19 cellular contexts compared by ENCODE assay signal in the genomic region with DNA sequence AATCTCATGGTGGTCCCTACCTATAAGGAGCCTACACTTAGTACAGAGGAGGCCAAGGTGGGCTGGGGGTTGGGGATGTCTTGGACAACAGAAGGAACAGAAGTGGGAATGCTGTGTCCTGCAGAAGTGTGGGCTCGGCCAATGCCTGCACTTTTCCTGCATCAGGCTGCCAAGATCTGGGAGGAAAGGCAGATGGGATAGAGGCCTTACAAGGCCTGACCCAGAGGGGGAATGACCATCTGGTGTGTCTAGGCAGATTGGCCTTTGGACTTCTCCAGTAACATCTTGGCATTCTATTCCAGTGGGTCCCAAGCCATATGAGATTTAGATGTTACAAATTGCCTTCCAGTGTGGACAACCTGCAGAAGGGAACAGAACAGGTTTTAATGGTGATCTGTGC.
A peak's percentile ranks its signal among the peaks of the same experiment; 100 is the strongest.
DNase-seq lines count a peak whose midpoint lies in the region; FAIRE-seq and TF ChIP-seq lines count a peak whose summit lies in the region.
"Had no signal": no experiment of that assay in that cellular context is flagged by ENCODE, and none has a peak within 500 bp of the region (broad histone marks: within the 10 kb centered on the region; RNA-seq: fewer than 3 reads in every experiment).

No MANE protein-coding gene starts in this region.

- TF ChIP-seq POLR2A in H1 (IDR thresholded peaks at IDR 0.05; ENCODE audit: control extremely low read depth in 1 of 2, low read depth in 2 of 2, low read length in 2 of 2) (no peak), adrenal gland (IDR thresholded peaks at IDR 0.05) (no peak)

- H3K9me3 Mint-ChIP-seq in type B pancreatic cell: peaks cover 5% of the 10 kb centered on the region
- H3K9me3 Mint-ChIP-seq: HFFc6 had no signal

- H2BK120ac ChIP-seq in H1 (replicated peaks; ENCODE audit: low read depth, low read length): peak overlapping the region; percentile 95

- H3K14ac ChIP-seq in H1 (ENCODE audit: insufficient read length): no peak overlapping the region

- H4K5ac ChIP-seq in H1 (ENCODE audit: insufficient read length, low read depth, low read length): no peak overlapping the region

- H3K4ac ChIP-seq in H1 (replicated peaks; ENCODE audit: insufficient read length, low read depth, low read length): peak overlapping the region; percentile 86

- DNase-seq in NCI-H82 (lab: John Stamatoyannopoulos, UW) (peak; percentile 71), NCI-H82 treated with DMSO at 0.1 percent for 48 hours (lab: John Stamatoyannopoulos, UW; ENCODE audit: unreplicated experiment) (no peak), WERI-Rb-1 (peak; percentile 51), H1 (ENCODE audit: low read depth in 1 of 2, low spot score in 2 of 2) (no peak), type B pancreatic cell (ENCODE audit: extremely low spot score, unreplicated experiment) (no peak), NCI-H187 treated with DMSO at 0.1 percent for 48 hours (lab: John Stamatoyannopoulos, UW) (no peak), adrenal gland (no peak), NCI-H1048 (lab: John Stamatoyannopoulos, UW) (no peak)
- DNase-seq: 8988T; CD4-positive, alpha-beta memory T cell; DMS79; GF-D8; GM23248; HFFc6 had no signal

- H3K9me3 ChIP-seq in WERI-Rb-1 (ENCODE audit: severe bottlenecking) (no peaks in the 10 kb centered on the region), H1 (ENCODE audit: insufficient read depth in 2 of 2, low read depth in 1 of 2, low read length in 1 of 2) (peaks cover 0 to 3% of the 10 kb centered on the region in 2 experiments; a peak in 1 of 4 replicates), adrenal gland (replicated peaks in 1 of 3) (no peaks in the 10 kb centered on the region)
- H3K9me3 ChIP-seq: BLaER1 had no signal

- CTCF ChIA-PET in H1 (lab: Charles Lee; ENCODE audit: partially characterized antibody): interaction anchor here (1.5 kb wide), 1 partner anchor 12 kb away, joined by 3 read pairs; no protein-coding TSS in a partner anchor

- H3K4me3 Mint-ChIP-seq in type B pancreatic cell: no peak overlapping the region
- H3K4me3 Mint-ChIP-seq: CD14-positive monocyte; CD4-positive, alpha-beta memory T cell; HFFc6 had no signal

- peak overlapping the region; percentile 98 for H2BK20ac ChIP-seq in H1 (ENCODE audit: low read length)

- no peak for TF ChIP-seq CTCF in WERI-Rb-1 (IDR thresholded peaks at IDR 0.05; ENCODE audit: low read depth, low read length)
- no peak for TF ChIP-seq CTCF in H1 (IDR thresholded peaks at IDR 0.05; ENCODE audit: control extremely low read depth in 1 of 3, insufficient read depth in 1 of 3, low read depth in 1 of 3, low read length in 3 of 3)
- no peak for TF ChIP-seq CTCF in type B pancreatic cell (conservative IDR thresholded peaks at IDR 0.05)
- no peak for TF ChIP-seq CTCF in adrenal gland (IDR thresholded peaks at IDR 0.05)

- H3K23ac ChIP-seq in H1 (ENCODE audit: insufficient read length): no peak overlapping the region

- H3K27ac ChIP-seq in WERI-Rb-1 (no peak overlapping the region), H1 (ENCODE audit: low read depth, low read length) (no peak overlapping the region), adrenal gland (no peak overlapping the region)
- H3K27ac ChIP-seq: BLaER1, GM23248, KMS-11 had no signal

- WGBS in H1 (ENCODE audit: extremely low coverage in 1 of 2, insufficient coverage in 1 of 2, insufficient read length in 1 of 2, insufficient replicate concordance in 2 of 2, low coverage in 1 of 2, low lambda C conversion rate in 2 of 2, missing lambda C conversion rate in 1 of 2), 2 experiments: 77% methylated on average over 1 of the region's 1 CpG; no CpG with 5 or more reads in 1 of the 2 experiments
- WGBS in adrenal gland, 4 donors: 80 to 97% (median 86%) methylated on average over 1 of the region's 1 CpG

- no peak overlapping the region for H4K8ac ChIP-seq in H1 (ENCODE audit: extremely low read depth, insufficient read depth, low read length)

- H3K18ac ChIP-seq in H1 (ENCODE audit: extremely low read depth, low read length): peak overlapping the region; percentile 64; the same call in 1 of the 2 replicates

- TF ChIP-seq EP300 in H1 (IDR thresholded peaks at IDR 0.05; ENCODE audit: borderline replicate concordance in 1 of 2, low read depth in 2 of 2, low read length in 2 of 2): no peak

- no peaks in the 10 kb centered on the region for H3K36me3 Mint-ChIP-seq in type B pancreatic cell
- H3K36me3 Mint-ChIP-seq: CD14-positive monocyte; CD4-positive, alpha-beta memory T cell had no signal

- H4K20me1 ChIP-seq in H1 (replicated peaks in 1 of 2; ENCODE audit: control insufficient read depth in 1 of 2, insufficient read depth in 2 of 2, low read length in 2 of 2): no peaks in the 10 kb centered on the region
- H4K20me1 ChIP-seq: BLaER1 had no signal

- H3K27me3 Mint-ChIP-seq in type B pancreatic cell: no peaks in the 10 kb centered on the region
- H3K27me3 Mint-ChIP-seq: CD4-positive, alpha-beta memory T cell had no signal

- no peaks in the 10 kb centered on the region for H3K23me2 ChIP-seq in H1 (ENCODE audit: low read depth, low read length)

- no peaks in the 10 kb centered on the region for H3K4me1 Mint-ChIP-seq in type B pancreatic cell (ENCODE audit: unreplicated experiment)
- H3K4me1 Mint-ChIP-seq: CD4-positive, alpha-beta memory T cell had no signal

- POLR2A ChIA-PET in H1 (lab: Charles Lee; ENCODE audit: partially characterized antibody): no interaction called here

- no peaks in the 10 kb centered on the region for H3K79me1 ChIP-seq in H1 (ENCODE audit: low read depth, low read length)

- peak overlapping the region; percentile 83 for H4K91ac ChIP-seq in H1 (replicated peaks; ENCODE audit: insufficient read length, low read length)

- no peak for TF ChIP-seq RAD21 in H1 (IDR thresholded peaks at IDR 0.05 in 1 of 2, conservative IDR thresholded peaks at IDR 0.05 in 1 of 2; ENCODE audit: low read depth in 2 of 2, low read length in 2 of 2)

- H2BK12ac ChIP-seq in H1 (ENCODE audit: low read depth, low read length): peak overlapping the region; percentile 91; the same call in 1 of the 2 replicates

- no peak overlapping the region for H3K27ac Mint-ChIP-seq in type B pancreatic cell
- H3K27ac Mint-ChIP-seq: CD14-positive monocyte; CD4-positive, alpha-beta memory T cell; HFFc6 had no signal

- no peaks in the 10 kb centered on the region for H3K27me3 ChIP-seq in WERI-Rb-1 (ENCODE audit: insufficient read depth, low read depth, severe bottlenecking)
- no peaks in the 10 kb centered on the region; a peak in 1 of 7 replicates for H3K27me3 ChIP-seq in H1 (replicated peaks in 1 of 4; ENCODE audit: control insufficient read depth in 3 of 4, extremely low read depth in 1 of 4, insufficient read depth in 3 of 4, low read length in 3 of 4)
- H3K27me3 ChIP-seq in adrenal gland: no peaks in the 10 kb centered on the region
- H3K27me3 ChIP-seq: BLaER1 had no signal

- intact Hi-C loops in adrenal gland (cut with DNase I): no loop called here

- H3K9ac ChIP-seq in H1 (replicated peaks in 1 of 4; ENCODE audit: extremely low read depth in 1 of 4, low read depth in 3 of 4, low read length in 3 of 4): no peak overlapping the region
- H3K9ac ChIP-seq: BLaER1, GM23248, KMS-11 had no signal

- H3K4me1 ChIP-seq in H1 (replicated peaks in 1 of 4; ENCODE audit: control insufficient read depth in 3 of 4, insufficient read depth in 4 of 4, low read length in 3 of 4) (peaks cover 0 to 6% (median 2%) of the 10 kb centered on the region in 4 experiments; a peak in 2 of 7 replicates), adrenal gland (replicated peaks in 1 of 2) (no peaks in the 10 kb centered on the region)
- H3K4me1 ChIP-seq: BLaER1 had no signal

- H2BK15ac ChIP-seq in H1 (ENCODE audit: low read length): peak overlapping the region; percentile 6; the same call in 1 of the 2 replicates

- no peaks in the 10 kb centered on the region for H3K79me2 ChIP-seq in H1 (ENCODE audit: control insufficient read depth in 1 of 2, insufficient read depth in 2 of 2, low read length in 2 of 2)

- H3K36me3 ChIP-seq in WERI-Rb-1 (no peaks in the 10 kb centered on the region), H1 (ENCODE audit: control insufficient read depth in 2 of 4, insufficient read depth in 4 of 4, low read length in 3 of 4) (no peaks in the 10 kb centered on the region), adrenal gland (replicated peaks in 1 of 2) (no peaks in the 10 kb centered on the region)
- H3K36me3 ChIP-seq: BLaER1 had no signal

- peak overlapping the region; percentile 50; the same call in 1 of the 2 replicates for H2BK5ac ChIP-seq in H1 (ENCODE audit: low read depth, low read length)

- no peak overlapping the region for H3K4me3 ChIP-seq in WERI-Rb-1 (ENCODE audit: low read depth, low read length)
- no peak overlapping the region for H3K4me3 ChIP-seq in H1 (ENCODE audit: extremely low read depth in 1 of 4, insufficient read depth in 2 of 4, low read depth in 3 of 4, low read length in 4 of 4)
- H3K4me3 ChIP-seq in adrenal gland: no peak overlapping the region
- H3K4me3 ChIP-seq: BLaER1, GM12878, GM23248 had no signal

- FAIRE-seq in H1 (lab: Jason Lieb, UNC): no peak
- FAIRE-seq: GM12878, H54 had no signal

- no peak overlapping the region for H3K4me2 ChIP-seq in H1 (ENCODE audit: insufficient read depth in 1 of 2, low read depth in 2 of 2, low read length in 2 of 2)
- H3K4me2 ChIP-seq: BLaER1, KMS-11 had no signal

- no peak overlapping the region for H3K56ac ChIP-seq in H1 (replicated peaks; ENCODE audit: insufficient read length, low read depth, low read length)

- no peak overlapping the region for H2AFZ ChIP-seq in H1 (ENCODE audit: low read length)
- H2AFZ ChIP-seq: GM23248 had no signal

- peak overlapping the region; percentile 42; the same call in 1 of the 2 replicates for H2AK5ac ChIP-seq in H1 (ENCODE audit: low read depth, low read length)

TF ChIP-seq in H1, 55 proteins besides CTCF, POLR2A, EP300 and RAD21 (continues in another document):
- TF ChIP-seq SAP30 (IDR thresholded peaks at IDR 0.05; ENCODE audit: insufficient read depth, insufficient replicate concordance, low read length) (no peak), KDM1A (IDR thresholded peaks at IDR 0.05; ENCODE audit: borderline replicate concordance, low read length) (no peak), JUND (IDR thresholded peaks at IDR 0.05; ENCODE audit: low read length) (no peak), SP4 (IDR thresholded peaks at IDR 0.05; ENCODE audit: low read length) (no peak), SIX5 (IDR thresholded peaks at IDR 0.05; ENCODE audit: low read depth, low read length) (no peak), TCF12 (IDR thresholded peaks at IDR 0.05; ENCODE audit: low read depth, low read length) (no peak), ZNF274 (IDR thresholded peaks at IDR 0.05; ENCODE audit: borderline replicate concordance, extremely low read depth, low read length) (no peak), CBX8 (IDR thresholded peaks at IDR 0.05; ENCODE audit: borderline replicate concordance, low read depth, low read length) (no peak), RFX5 (IDR thresholded peaks at IDR 0.05; ENCODE audit: borderline replicate concordance, low read depth, low read length) (no peak), GTF2F1 (IDR thresholded peaks at IDR 0.05; ENCODE audit: borderline replicate concordance, low read depth, low read length) (no peak), TEAD4 (IDR thresholded peaks at IDR 0.05; ENCODE audit: low read depth, low read length) (no peak), YY1 (IDR thresholded peaks at IDR 0.05; ENCODE audit: low read depth, low read length) (no peak), RXRA (IDR thresholded peaks at IDR 0.05; ENCODE audit: insufficient read depth, low read depth, low read length) (no peak)

Comparison
In these comparisons a context has a peak if more than half of its experiments do, and no peak if none do; other contexts are left out.
1. DNase-seq: peak in NCI-H82 (single experiment) and WERI-Rb-1 (single experiment); none in NCI-H82 treated with DMSO at 0.1 percent for 48 hours (single experiment), H1 (0 of 2), type B pancreatic cell (single experiment), NCI-H187 treated with DMSO at 0.1 percent for 48 hours (single experiment), adrenal gland (0 of 7) and NCI-H1048 (single experiment).